Comparison of ENCODE assay signal across 21 cellular contexts in genomic region chr7:95758187-95758586, GRCh38. TPM values are rescaled to one million over a fixed set of nuclear protein-coding genes. Genes with fewer than 3 reads are reported as not detected.
DNase-seq lines count a peak whose midpoint lies in the region; ATAC-seq and TF ChIP-seq lines count a peak whose summit lies in the region.
"Had no signal": no experiment of that assay in that cellular context is flagged by ENCODE, and none has a peak within 500 bp of the region (broad histone marks: within the 10 kb centered on the region; RNA-seq: fewer than 3 reads in every experiment).

No MANE protein-coding gene starts in this region.

- H3K4me3 Mint-ChIP-seq in neural progenitor cell: no peak overlapping the region
- H3K4me3 Mint-ChIP-seq in stimulated activated naive B cell treated with anti-CD40 and anti-IgM and Interleukin-4, amounts not matched to agents 10 μg/mL and 1 μg/mL and 100 μg/mL, for 72 hours: no peak overlapping the region
- H3K4me3 Mint-ChIP-seq: activated naive CD8-positive, alpha-beta T cell; immature natural killer cell had no signal

- intact Hi-C loops in mammary epithelial cell (cut with micrococcal nuclease): no loop called here

- H3K4me1 Mint-ChIP-seq in neural progenitor cell: no peaks in the 10 kb centered on the region
- peaks cover 3 to 15% of the 10 kb centered on the region in 2 donors for H3K4me1 Mint-ChIP-seq in stimulated activated naive B cell treated with anti-CD40 and anti-IgM and Interleukin-4, amounts not matched to agents 10 μg/mL and 1 μg/mL and 100 μg/mL, for 72 hours
- H3K4me1 Mint-ChIP-seq: immature natural killer cell had no signal

- CTCF ChIA-PET in HEK293 (lab: Yijun Ruan, JAX) (no interaction called here), mammary epithelial cell (lab: Charles Lee; ENCODE audit: low non-redundant PET) (no interaction called here)

- no peak overlapping the region for H3K9ac ChIP-seq in neural progenitor cell
- H3K9ac ChIP-seq in mammary epithelial cell (ENCODE audit: insufficient read depth, low read length): no peak overlapping the region
- H3K9ac ChIP-seq: GM23248 had no signal

- no peaks in the 10 kb centered on the region for H3K36me3 Mint-ChIP-seq in neural progenitor cell
- H3K36me3 Mint-ChIP-seq in stimulated activated naive B cell treated with anti-CD40 and anti-IgM and Interleukin-4, amounts not matched to agents 10 μg/mL and 1 μg/mL and 100 μg/mL, for 72 hours: no peaks in the 10 kb centered on the region
- H3K36me3 Mint-ChIP-seq: activated naive CD8-positive, alpha-beta T cell; immature natural killer cell had no signal

- no peaks in the 10 kb centered on the region for H4K20me1 ChIP-seq in neural progenitor cell (ENCODE audit: low read depth)
- no peaks in the 10 kb centered on the region for H4K20me1 ChIP-seq in mammary epithelial cell (ENCODE audit: insufficient read depth, low read length)

- H3K36me3 ChIP-seq in HEK293 (ENCODE audit: control insufficient read depth in 2 of 2, insufficient read depth in 1 of 2, low read length in 2 of 2) (no peaks in the 10 kb centered on the region), neural progenitor cell (no peaks in the 10 kb centered on the region), mammary epithelial cell (ENCODE audit: insufficient read depth, low read length) (no peaks in the 10 kb centered on the region)
- H3K36me3 ChIP-seq: heart left ventricle, ovary, sigmoid colon, thyroid gland had no signal

- H3K4me2 ChIP-seq in neural progenitor cell: no peak overlapping the region
- H3K4me2 ChIP-seq in mammary epithelial cell (ENCODE audit: insufficient read depth, low read depth, low read length): no peak overlapping the region

- no peaks in the 10 kb centered on the region for H3K27me3 Mint-ChIP-seq in neural progenitor cell (ENCODE audit: insufficient read depth, low read depth)
- peaks cover 22 to 35% of the 10 kb centered on the region in 2 donors for H3K27me3 Mint-ChIP-seq in stimulated activated naive B cell treated with anti-CD40 and anti-IgM and Interleukin-4, amounts not matched to agents 10 μg/mL and 1 μg/mL and 100 μg/mL, for 72 hours

- H3K9me3 ChIP-seq in HEK293 (ENCODE audit: control insufficient read depth, insufficient read depth, low read depth, low read length): no peaks in the 10 kb centered on the region
- H3K9me3 ChIP-seq in neural progenitor cell (ENCODE audit: low read depth): no peaks in the 10 kb centered on the region
- H3K9me3 ChIP-seq in mammary epithelial cell (replicated peaks; ENCODE audit: insufficient read depth, low read length): no peaks in the 10 kb centered on the region
- H3K9me3 ChIP-seq: Caco-2, heart left ventricle, ovary, sigmoid colon, thyroid gland had no signal

- no peaks in the 10 kb centered on the region for H3F3A ChIP-seq in neural progenitor cell (ENCODE audit: low read depth)

- no TSS peak for BruUV-seq in mammary epithelial cell (replicated peaks; lab: Mats Ljungman, UMichigan)

- dilution Hi-C loops in mammary epithelial cell (cut with HindIII; ENCODE audit: low sequenced_read_pairs): no loop called here

- H3K27me3 ChIP-seq in neural progenitor cell: no peaks in the 10 kb centered on the region
- peaks cover 3% of the 10 kb centered on the region for H3K27me3 ChIP-seq in mammary epithelial cell (ENCODE audit: insufficient read depth, low read length)
- H3K27me3 ChIP-seq: ovary, sigmoid colon, thyroid gland had no signal

- WGBS in mammary epithelial cell (ENCODE audit: low coverage, missing lambda C conversion rate): 41% methylated on average over 3 of the region's 3 CpGs

- H3K9me3 Mint-ChIP-seq in neural progenitor cell: no peaks in the 10 kb centered on the region
- peaks cover 0 to 2% of the 10 kb centered on the region in 2 donors for H3K9me3 Mint-ChIP-seq in stimulated activated naive B cell treated with anti-CD40 and anti-IgM and Interleukin-4, amounts not matched to agents 10 μg/mL and 1 μg/mL and 100 μg/mL, for 72 hours

- H3K4me3 ChIP-seq in HEK293 (ENCODE audit: low read depth, low read length) (no peak overlapping the region), neural progenitor cell (no peak overlapping the region), mammary epithelial cell (replicated peaks in 1 of 3; ENCODE audit: insufficient read depth in 1 of 3, low read depth in 2 of 3, low read length in 3 of 3) (no peak overlapping the region)
- H3K4me3 ChIP-seq: GM23248, heart left ventricle, ovary, sigmoid colon, thyroid gland had no signal

- H3K27ac ChIP-seq in HEK293 (ENCODE audit: extremely low read depth, low read depth, low read length) (no peak overlapping the region), neural progenitor cell (no peak overlapping the region), mammary epithelial cell (ENCODE audit: insufficient read depth, low read depth, low read length) (no peak overlapping the region)
- H3K27ac ChIP-seq: GM23248, heart left ventricle, ovary, sigmoid colon, thyroid gland had no signal

- no peak overlapping the region for H2AFZ ChIP-seq in neural progenitor cell (replicated peaks)
- no peak overlapping the region for H2AFZ ChIP-seq in mammary epithelial cell (ENCODE audit: low read depth, low read length)
- H2AFZ ChIP-seq: GM23248 had no signal

- POLR2A ChIA-PET in HEK293 (lab: Yijun Ruan, JAX): no interaction called here

- H3K27ac Mint-ChIP-seq in neural progenitor cell: no peak overlapping the region
- no peak overlapping the region for H3K27ac Mint-ChIP-seq in stimulated activated naive B cell treated with anti-CD40 and anti-IgM and Interleukin-4, amounts not matched to agents 10 μg/mL and 1 μg/mL and 100 μg/mL, for 72 hours
- H3K27ac Mint-ChIP-seq: activated naive CD8-positive, alpha-beta T cell; immature natural killer cell had no signal

- ATAC-seq in stimulated activated naive B cell treated with anti-CD40 and anti-IgM and Interleukin-4, amounts not matched to agents 10 μg/mL and 1 μg/mL and 100 μg/mL, for 72 hours (replicated peaks): no peak
- ATAC-seq: heart left ventricle had no signal

- DNase-seq in NCI-H187 (lab: John Stamatoyannopoulos, UW): peak; percentile 75 to 97
- peak; percentile 2 to 55 for DNase-seq in NCI-H524 (lab: John Stamatoyannopoulos, UW)
- DNase-seq in neural progenitor cell (ENCODE audit: low spot score): peak; percentile 39
- no peak for DNase-seq in T-helper 2 cell
- no peak for DNase-seq in stimulated activated naive B cell treated with anti-CD40 and anti-IgM and Interleukin-4, amounts not matched to agents 10 μg/mL and 1 μg/mL and 100 μg/mL, for 72 hours
- DNase-seq in mammary epithelial cell: no peak
- DNase-seq: AML-193; Caco-2; GM23248; heart left ventricle; immature natural killer cell; Karpas-422; NCI-H1048; ovary; sigmoid colon; stimulated activated naive CD4-positive, alpha-beta T cell treated with Interleukin-2 at 50 U/mL for 16 hours; SW 1271; thyroid gland had no signal

- TF ChIP-seq CTCF in HEK293 (tag by site-specific recombination; IDR thresholded peaks at IDR 0.05): no peak
- no peak for TF ChIP-seq CTCF in neural progenitor cell (IDR thresholded peaks at IDR 0.05)
- TF ChIP-seq CTCF in mammary epithelial cell (conservative IDR thresholded peaks at IDR 0.05 in 1 of 2, IDR thresholded peaks at IDR 0.05 in 1 of 2; ENCODE audit: extremely low read depth in 1 of 2, insufficient read depth in 1 of 2, low read depth in 1 of 2, low read length in 2 of 2): no peak

- in situ Hi-C loops in mammary epithelial cell (cut with MboI; ENCODE audit: low sequenced_read_pairs in 2 of 2): no loop called here

- H3K79me2 ChIP-seq in neural progenitor cell (ENCODE audit: low read depth) (no peaks in the 10 kb centered on the region), mammary epithelial cell (ENCODE audit: insufficient read depth, low read length) (no peaks in the 10 kb centered on the region)

- H3K4me1 ChIP-seq in HEK293 (ENCODE audit: control insufficient read depth, insufficient read depth, low read length): peaks cover 9% of the 10 kb centered on the region
- H3K4me1 ChIP-seq in neural progenitor cell: peaks cover 7% of the 10 kb centered on the region
- H3K4me1 ChIP-seq in mammary epithelial cell (ENCODE audit: insufficient read depth, low read length): no peaks in the 10 kb centered on the region
- H3K4me1 ChIP-seq: Caco-2, heart left ventricle, sigmoid colon had no signal

TF ChIP-seq in HEK293, 187 proteins besides CTCF, POLR2A, EP300 and RAD21 (continues in another document):
- TF ChIP-seq ZNF664 (tag by site-specific recombination; IDR thresholded peaks at IDR 0.05): no peak
- TF ChIP-seq ZNF449 (tag by site-specific recombination; IDR thresholded peaks at IDR 0.05): no peak
- TF ChIP-seq ZNF10 (tag by site-specific recombination; IDR thresholded peaks at IDR 0.05): 0 out of 2 replicates have a peak, but pooled peaks have one; percentile 25
- TF ChIP-seq GFI1B (tag by site-specific recombination; IDR thresholded peaks at IDR 0.05): no peak
- peak; percentile 43; the same call in 1 of the 2 replicates for TF ChIP-seq IKZF3 (tag by site-specific recombination; IDR thresholded peaks at IDR 0.05)
- TF ChIP-seq ZFP3 (tag by site-specific recombination; IDR thresholded peaks at IDR 0.05; ENCODE audit: low read depth): no peak
- TF ChIP-seq ZNF610 (tag by site-specific recombination; IDR thresholded peaks at IDR 0.05; ENCODE audit: borderline replicate concordance): no peak
- peak; percentile 41; the same call in 1 of the 2 replicates for TF ChIP-seq FEZF1 (tag by site-specific recombination; IDR thresholded peaks at IDR 0.05)
- TF ChIP-seq ZNF221 (tag by site-specific recombination; IDR thresholded peaks at IDR 0.05; ENCODE audit: borderline replicate concordance): no peak

RNA-seq across cellular contexts. Expression of gene DYNC1I1, which starts 14.2 kb away (rescaled TPM):
- total RNA-seq in neural progenitor cell (ENCODE audit: low replicate concordance) (0.53 and 0.79 TPM in 2 replicates), mammary epithelial cell (1 to 10 TPM in 1 of 2 donors, under 1 TPM in 1; 0.56 to 1.8 TPM)
- 0.45 TPM for polyA plus RNA-seq in mammary epithelial cell
- 2.9 TPM for polyA minus RNA-seq in mammary epithelial cell
- total RNA-seq: G401 had no signal
- polyA plus RNA-seq: immature natural killer cell had no signal

Comparison
In these comparisons a context has a peak if more than half of its experiments do, and no peak if none do; other contexts are left out.
1. DNase-seq: peak in NCI-H187 (2 of 2), NCI-H524 (2 of 2) and neural progenitor cell (single experiment); none in T-helper 2 cell (0 of 5), stimulated activated naive B cell treated with anti-CD40 and anti-IgM and Interleukin-4, amounts not matched to agents 10 μg/mL and 1 μg/mL and 100 μg/mL, for 72 hours (single experiment) and mammary epithelial cell (single experiment).